10 cellular contexts compared by ENCODE assay signal in genomic region chr5:87243161-87243877, GRCh38.
DNase-seq lines count a peak whose midpoint lies in the region; ATAC-seq and FAIRE-seq lines count a peak whose summit lies in the region.
"Had no signal": no experiment of that assay in that cellular context is flagged by ENCODE, and none has a peak within 500 bp of the region (broad histone marks: within the 10 kb centered on the region; RNA-seq: fewer than 3 reads in every experiment).

No MANE protein-coding gene starts in this region.

- DNase-seq in GM18507 (ENCODE audit: extremely low spot score, insufficient read length, low read depth): no peak
- peak; percentile 51 for DNase-seq in RCC 7860 (ENCODE audit: low spot score)
- DNase-seq in fibroblast of peridontal ligament (ENCODE audit: extremely low read depth): peak; percentile 94
- peak; percentile 73 for DNase-seq in skeletal muscle cell (ENCODE audit: low read depth)
- no peak for DNase-seq in SHP77 treated with DMSO at 0.1 percent for 48 hours (lab: John Stamatoyannopoulos, UW)
- DNase-seq in DMS153 (lab: John Stamatoyannopoulos, UW): no peak
- DNase-seq: activated CD4-positive, alpha-beta T cell treated with anti-CD3 and anti-CD28 coated beads, Interleukin-2, amount 50 U/mL, for 4 hours; left colon had no signal

- ATAC-seq in HG02623 (IDR thresholded peaks at IDR 0.05; ENCODE audit: unreplicated experiment): no peak
- ATAC-seq: left colon had no signal

- H3K4me3 ChIP-seq in skeletal muscle cell (ENCODE audit: low read depth, low read length): no peak overlapping the region

- FAIRE-seq in GM18507 (lab: Jason Lieb, UNC) (peak; percentile 71), RCC 7860 (lab: Jason Lieb, UNC) (no peak)
- FAIRE-seq: GM12892 had no signal

Comparison
In these comparisons a context has a peak if more than half of its experiments do, and no peak if none do; other contexts are left out.
1. DNase-seq: peak in RCC 7860 (single experiment), fibroblast of peridontal ligament (single experiment) and skeletal muscle cell (single experiment); none in GM18507 (single experiment), SHP77 treated with DMSO at 0.1 percent for 48 hours (single experiment) and DMS153 (single experiment).